Comparison of ENCODE assay signal across 1 cellular context in the genomic region with DNA sequence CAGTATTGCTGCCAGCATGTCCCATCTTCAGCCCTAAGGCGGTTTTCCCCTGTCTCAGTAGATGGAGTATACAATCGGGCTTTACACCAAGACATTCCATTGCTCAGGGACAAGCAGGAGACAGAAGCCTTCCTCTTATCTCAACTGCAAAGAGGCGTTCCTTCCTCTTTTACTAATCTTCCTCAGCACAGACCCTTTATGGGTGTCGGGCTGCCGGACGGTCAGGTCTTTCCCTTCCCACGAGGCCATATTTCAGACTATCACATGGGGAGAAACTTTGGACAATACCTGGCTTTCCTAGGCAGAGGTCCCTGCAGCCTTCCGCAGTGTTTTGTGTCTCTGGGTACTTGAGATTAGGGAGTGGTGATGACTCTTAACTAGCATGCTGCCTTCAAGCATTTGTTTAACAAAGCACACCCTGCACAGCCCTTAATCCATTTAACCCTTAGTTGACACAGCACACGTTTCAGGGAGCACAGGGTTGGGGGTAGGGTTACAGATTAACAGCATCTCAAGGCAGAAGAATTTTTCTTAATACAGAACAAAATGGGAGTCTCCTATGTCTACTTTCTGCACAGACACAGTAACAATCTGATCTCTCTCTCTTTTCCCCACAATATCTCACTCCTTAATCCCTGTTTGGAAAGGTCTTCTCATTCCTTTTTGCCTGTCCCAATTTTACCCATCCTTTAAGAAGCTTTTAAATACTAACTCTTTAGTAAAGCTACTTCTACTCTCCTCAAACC.
TF ChIP-seq lines count a peak whose summit lies in the region.
"Not testable (repeated sequence)": the region's sequence is repeated elsewhere in the genome, so short reads cannot be mapped to it uniquely, and the experiment has no call there.

No MANE protein-coding gene starts in this region.

TF ChIP-seq in K562, 482 proteins besides CTCF, POLR2A, EP300 and RAD21 (continued from another document and continues in another):
- TF ChIP-seq, protein P1, sequence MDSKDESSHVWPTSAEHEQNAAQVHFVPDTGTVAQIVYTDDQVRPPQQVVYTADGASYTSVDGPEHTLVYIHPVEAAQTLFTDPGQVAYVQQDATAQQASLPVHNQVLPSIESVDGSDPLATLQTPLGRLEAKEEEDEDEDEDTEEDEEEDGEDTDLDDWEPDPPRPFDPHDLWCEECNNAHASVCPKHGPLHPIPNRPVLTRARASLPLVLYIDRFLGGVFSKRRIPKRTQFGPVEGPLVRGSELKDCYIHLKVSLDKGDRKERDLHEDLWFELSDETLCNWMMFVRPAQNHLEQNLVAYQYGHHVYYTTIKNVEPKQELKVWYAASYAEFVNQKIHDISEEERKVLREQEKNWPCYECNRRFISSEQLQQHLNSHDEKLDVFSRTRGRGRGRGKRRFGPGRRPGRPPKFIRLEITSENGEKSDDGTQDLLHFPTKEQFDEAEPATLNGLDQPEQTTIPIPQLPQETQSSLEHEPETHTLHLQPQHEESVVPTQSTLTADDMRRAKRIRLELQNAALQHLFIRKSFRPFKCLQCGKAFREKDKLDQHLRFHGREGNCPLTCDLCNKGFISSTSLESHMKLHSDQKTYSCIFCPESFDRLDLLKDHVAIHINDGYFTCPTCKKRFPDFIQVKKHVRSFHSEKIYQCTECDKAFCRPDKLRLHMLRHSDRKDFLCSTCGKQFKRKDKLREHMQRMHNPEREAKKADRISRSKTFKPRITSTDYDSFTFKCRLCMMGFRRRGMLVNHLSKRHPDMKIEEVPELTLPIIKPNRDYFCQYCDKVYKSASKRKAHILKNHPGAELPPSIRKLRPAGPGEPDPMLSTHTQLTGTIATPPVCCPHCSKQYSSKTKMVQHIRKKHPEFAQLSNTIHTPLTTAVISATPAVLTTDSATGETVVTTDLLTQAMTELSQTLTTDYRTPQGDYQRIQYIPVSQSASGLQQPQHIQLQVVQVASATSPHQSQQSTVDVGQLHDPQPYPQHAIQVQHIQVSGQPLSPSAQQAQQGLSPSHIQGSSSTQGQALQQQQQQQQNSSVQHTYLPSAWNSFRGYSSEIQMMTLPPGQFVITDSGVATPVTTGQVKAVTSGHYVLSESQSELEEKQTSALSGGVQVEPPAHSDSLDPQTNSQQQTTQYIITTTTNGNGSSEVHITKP (IDR thresholded peaks at IDR 0.05; ENCODE audit: partially characterized antibody): peak; percentile 12
- TF ChIP-seq TOE1 (IDR thresholded peaks at IDR 0.05; ENCODE audit: borderline replicate concordance) (peak; percentile 66; the same call in 1 of the 2 replicates), DACH1 (IDR thresholded peaks at IDR 0.05; ENCODE audit: partially characterized antibody) (peak; percentile 22), STAT5A (IDR thresholded peaks at IDR 0.05; ENCODE audit: borderline replicate concordance, low read length) (peak; percentile 54), ATF1 (tag; IDR thresholded peaks at IDR 0.05) (peak; percentile 46; the same call in 1 of the 2 replicates), TEAD4 (IDR thresholded peaks at IDR 0.05; ENCODE audit: low read length) (peak; percentile 83), NRF1 (conservative IDR thresholded peaks at IDR 0.05 in 1 of 2, IDR thresholded peaks at IDR 0.05 in 1 of 2) (peak; percentile 30 to 34; a peak in 2 of 4 replicates), CC2D1A (IDR thresholded peaks at IDR 0.05) (peak; percentile 72; the same call in 1 of the 2 replicates), MTA3 (IDR thresholded peaks at IDR 0.05; ENCODE audit: borderline replicate concordance) (peak; percentile 81), NCOR1 (IDR thresholded peaks at IDR 0.05) (peak; percentile 91), FOXK2 (conservative IDR thresholded peaks at IDR 0.05 in 1 of 2, IDR thresholded peaks at IDR 0.05 in 1 of 2; ENCODE audit: low read depth in 2 of 2) (peak; percentile 42 to 53; a peak in 1 of 4 replicates), TCF3 (CRISPR knock-in tag; IDR thresholded peaks at IDR 0.05) (peak; percentile 95), RAD51 (IDR thresholded peaks at IDR 0.05; ENCODE audit: borderline replicate concordance, low read depth) (peak; percentile 44; the same call in 1 of the 2 replicates), TEAD1 (CRISPR knock-in tag; IDR thresholded peaks at IDR 0.05) (peak in 1 of 2 experiments; percentile 48; a peak in 1 of 4 replicates)
- TF ChIP-seq TOE1 (CRISPR knock-in tag; IDR thresholded peaks at IDR 0.05; ENCODE audit: borderline replicate concordance, low read depth); ATF1 (CRISPR knock-in tag; IDR thresholded peaks at IDR 0.05); TEAD4 (CRISPR knock-in tag; IDR thresholded peaks at IDR 0.05; ENCODE audit: borderline replicate concordance): not testable (repeated sequence)
- TF ChIP-seq, protein P2, sequence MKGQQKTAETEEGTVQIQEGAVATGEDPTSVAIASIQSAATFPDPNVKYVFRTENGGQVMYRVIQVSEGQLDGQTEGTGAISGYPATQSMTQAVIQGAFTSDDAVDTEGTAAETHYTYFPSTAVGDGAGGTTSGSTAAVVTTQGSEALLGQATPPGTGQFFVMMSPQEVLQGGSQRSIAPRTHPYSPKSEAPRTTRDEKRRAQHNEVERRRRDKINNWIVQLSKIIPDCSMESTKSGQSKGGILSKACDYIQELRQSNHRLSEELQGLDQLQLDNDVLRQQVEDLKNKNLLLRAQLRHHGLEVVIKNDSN (CRISPR knock-in tag; IDR thresholded peaks at IDR 0.05): peak; percentile 68
- TF ChIP-seq, protein P3, sequence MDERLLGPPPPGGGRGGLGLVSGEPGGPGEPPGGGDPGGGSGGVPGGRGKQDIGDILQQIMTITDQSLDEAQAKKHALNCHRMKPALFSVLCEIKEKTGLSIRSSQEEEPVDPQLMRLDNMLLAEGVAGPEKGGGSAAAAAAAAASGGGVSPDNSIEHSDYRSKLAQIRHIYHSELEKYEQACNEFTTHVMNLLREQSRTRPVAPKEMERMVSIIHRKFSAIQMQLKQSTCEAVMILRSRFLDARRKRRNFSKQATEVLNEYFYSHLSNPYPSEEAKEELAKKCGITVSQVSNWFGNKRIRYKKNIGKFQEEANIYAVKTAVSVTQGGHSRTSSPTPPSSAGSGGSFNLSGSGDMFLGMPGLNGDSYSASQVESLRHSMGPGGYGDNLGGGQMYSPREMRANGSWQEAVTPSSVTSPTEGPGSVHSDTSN (CRISPR knock-in tag; IDR thresholded peaks at IDR 0.05; ENCODE audit: low read depth): not testable (repeated sequence)
- TF ChIP-seq, protein P3 (tag; conservative IDR thresholded peaks at IDR 0.05; ENCODE audit: low read depth): peak; percentile 43; the same call in 1 of the 2 replicates
- TF ChIP-seq, protein P4, sequence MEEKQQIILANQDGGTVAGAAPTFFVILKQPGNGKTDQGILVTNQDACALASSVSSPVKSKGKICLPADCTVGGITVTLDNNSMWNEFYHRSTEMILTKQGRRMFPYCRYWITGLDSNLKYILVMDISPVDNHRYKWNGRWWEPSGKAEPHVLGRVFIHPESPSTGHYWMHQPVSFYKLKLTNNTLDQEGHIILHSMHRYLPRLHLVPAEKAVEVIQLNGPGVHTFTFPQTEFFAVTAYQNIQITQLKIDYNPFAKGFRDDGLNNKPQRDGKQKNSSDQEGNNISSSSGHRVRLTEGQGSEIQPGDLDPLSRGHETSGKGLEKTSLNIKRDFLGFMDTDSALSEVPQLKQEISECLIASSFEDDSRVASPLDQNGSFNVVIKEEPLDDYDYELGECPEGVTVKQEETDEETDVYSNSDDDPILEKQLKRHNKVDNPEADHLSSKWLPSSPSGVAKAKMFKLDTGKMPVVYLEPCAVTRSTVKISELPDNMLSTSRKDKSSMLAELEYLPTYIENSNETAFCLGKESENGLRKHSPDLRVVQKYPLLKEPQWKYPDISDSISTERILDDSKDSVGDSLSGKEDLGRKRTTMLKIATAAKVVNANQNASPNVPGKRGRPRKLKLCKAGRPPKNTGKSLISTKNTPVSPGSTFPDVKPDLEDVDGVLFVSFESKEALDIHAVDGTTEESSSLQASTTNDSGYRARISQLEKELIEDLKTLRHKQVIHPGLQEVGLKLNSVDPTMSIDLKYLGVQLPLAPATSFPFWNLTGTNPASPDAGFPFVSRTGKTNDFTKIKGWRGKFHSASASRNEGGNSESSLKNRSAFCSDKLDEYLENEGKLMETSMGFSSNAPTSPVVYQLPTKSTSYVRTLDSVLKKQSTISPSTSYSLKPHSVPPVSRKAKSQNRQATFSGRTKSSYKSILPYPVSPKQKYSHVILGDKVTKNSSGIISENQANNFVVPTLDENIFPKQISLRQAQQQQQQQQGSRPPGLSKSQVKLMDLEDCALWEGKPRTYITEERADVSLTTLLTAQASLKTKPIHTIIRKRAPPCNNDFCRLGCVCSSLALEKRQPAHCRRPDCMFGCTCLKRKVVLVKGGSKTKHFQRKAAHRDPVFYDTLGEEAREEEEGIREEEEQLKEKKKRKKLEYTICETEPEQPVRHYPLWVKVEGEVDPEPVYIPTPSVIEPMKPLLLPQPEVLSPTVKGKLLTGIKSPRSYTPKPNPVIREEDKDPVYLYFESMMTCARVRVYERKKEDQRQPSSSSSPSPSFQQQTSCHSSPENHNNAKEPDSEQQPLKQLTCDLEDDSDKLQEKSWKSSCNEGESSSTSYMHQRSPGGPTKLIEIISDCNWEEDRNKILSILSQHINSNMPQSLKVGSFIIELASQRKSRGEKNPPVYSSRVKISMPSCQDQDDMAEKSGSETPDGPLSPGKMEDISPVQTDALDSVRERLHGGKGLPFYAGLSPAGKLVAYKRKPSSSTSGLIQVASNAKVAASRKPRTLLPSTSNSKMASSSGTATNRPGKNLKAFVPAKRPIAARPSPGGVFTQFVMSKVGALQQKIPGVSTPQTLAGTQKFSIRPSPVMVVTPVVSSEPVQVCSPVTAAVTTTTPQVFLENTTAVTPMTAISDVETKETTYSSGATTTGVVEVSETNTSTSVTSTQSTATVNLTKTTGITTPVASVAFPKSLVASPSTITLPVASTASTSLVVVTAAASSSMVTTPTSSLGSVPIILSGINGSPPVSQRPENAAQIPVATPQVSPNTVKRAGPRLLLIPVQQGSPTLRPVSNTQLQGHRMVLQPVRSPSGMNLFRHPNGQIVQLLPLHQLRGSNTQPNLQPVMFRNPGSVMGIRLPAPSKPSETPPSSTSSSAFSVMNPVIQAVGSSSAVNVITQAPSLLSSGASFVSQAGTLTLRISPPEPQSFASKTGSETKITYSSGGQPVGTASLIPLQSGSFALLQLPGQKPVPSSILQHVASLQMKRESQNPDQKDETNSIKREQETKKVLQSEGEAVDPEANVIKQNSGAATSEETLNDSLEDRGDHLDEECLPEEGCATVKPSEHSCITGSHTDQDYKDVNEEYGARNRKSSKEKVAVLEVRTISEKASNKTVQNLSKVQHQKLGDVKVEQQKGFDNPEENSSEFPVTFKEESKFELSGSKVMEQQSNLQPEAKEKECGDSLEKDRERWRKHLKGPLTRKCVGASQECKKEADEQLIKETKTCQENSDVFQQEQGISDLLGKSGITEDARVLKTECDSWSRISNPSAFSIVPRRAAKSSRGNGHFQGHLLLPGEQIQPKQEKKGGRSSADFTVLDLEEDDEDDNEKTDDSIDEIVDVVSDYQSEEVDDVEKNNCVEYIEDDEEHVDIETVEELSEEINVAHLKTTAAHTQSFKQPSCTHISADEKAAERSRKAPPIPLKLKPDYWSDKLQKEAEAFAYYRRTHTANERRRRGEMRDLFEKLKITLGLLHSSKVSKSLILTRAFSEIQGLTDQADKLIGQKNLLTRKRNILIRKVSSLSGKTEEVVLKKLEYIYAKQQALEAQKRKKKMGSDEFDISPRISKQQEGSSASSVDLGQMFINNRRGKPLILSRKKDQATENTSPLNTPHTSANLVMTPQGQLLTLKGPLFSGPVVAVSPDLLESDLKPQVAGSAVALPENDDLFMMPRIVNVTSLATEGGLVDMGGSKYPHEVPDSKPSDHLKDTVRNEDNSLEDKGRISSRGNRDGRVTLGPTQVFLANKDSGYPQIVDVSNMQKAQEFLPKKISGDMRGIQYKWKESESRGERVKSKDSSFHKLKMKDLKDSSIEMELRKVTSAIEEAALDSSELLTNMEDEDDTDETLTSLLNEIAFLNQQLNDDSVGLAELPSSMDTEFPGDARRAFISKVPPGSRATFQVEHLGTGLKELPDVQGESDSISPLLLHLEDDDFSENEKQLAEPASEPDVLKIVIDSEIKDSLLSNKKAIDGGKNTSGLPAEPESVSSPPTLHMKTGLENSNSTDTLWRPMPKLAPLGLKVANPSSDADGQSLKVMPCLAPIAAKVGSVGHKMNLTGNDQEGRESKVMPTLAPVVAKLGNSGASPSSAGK (IDR thresholded peaks at IDR 0.05): peak; percentile 49
- TF ChIP-seq, protein P5, sequence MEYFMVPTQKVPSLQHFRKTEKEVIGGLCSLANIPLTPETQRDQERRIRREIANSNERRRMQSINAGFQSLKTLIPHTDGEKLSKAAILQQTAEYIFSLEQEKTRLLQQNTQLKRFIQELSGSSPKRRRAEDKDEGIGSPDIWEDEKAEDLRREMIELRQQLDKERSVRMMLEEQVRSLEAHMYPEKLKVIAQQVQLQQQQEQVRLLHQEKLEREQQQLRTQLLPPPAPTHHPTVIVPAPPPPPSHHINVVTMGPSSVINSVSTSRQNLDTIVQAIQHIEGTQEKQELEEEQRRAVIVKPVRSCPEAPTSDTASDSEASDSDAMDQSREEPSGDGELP (CRISPR knock-in tag; IDR thresholded peaks at IDR 0.05; ENCODE audit: borderline replicate concordance): peak; percentile 45; the same call in 1 of the 2 replicates
- TF ChIP-seq, protein P6, sequence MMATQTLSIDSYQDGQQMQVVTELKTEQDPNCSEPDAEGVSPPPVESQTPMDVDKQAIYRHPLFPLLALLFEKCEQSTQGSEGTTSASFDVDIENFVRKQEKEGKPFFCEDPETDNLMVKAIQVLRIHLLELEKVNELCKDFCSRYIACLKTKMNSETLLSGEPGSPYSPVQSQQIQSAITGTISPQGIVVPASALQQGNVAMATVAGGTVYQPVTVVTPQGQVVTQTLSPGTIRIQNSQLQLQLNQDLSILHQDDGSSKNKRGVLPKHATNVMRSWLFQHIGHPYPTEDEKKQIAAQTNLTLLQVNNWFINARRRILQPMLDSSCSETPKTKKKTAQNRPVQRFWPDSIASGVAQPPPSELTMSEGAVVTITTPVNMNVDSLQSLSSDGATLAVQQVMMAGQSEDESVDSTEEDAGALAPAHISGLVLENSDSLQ (IDR thresholded peaks at IDR 0.05): peak; percentile 40
- TF ChIP-seq, protein P7, sequence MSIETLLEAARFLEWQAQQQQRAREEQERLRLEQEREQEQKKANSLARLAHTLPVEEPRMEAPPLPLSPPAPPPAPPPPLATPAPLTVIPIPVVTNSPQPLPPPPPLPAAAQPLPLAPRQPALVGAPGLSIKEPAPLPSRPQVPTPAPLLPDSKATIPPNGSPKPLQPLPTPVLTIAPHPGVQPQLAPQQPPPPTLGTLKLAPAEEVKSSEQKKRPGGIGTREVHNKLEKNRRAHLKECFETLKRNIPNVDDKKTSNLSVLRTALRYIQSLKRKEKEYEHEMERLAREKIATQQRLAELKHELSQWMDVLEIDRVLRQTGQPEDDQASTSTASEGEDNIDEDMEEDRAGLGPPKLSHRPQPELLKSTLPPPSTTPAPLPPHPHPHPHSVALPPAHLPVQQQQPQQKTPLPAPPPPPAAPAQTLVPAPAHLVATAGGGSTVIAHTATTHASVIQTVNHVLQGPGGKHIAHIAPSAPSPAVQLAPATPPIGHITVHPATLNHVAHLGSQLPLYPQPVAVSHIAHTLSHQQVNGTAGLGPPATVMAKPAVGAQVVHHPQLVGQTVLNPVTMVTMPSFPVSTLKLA (conservative IDR thresholded peaks at IDR 0.05): peak; percentile 71 to 88
